15 cellular contexts compared by ENCODE assay signal in genomic region chr6:40299666-40300065, GRCh38.
DNase-seq lines count a peak whose midpoint lies in the region; TF ChIP-seq lines count a peak whose summit lies in the region.
"Had no signal": no experiment of that assay in that cellular context is flagged by ENCODE, and none has a peak within 500 bp of the region (broad histone marks: within the 10 kb centered on the region; RNA-seq: fewer than 3 reads in every experiment).

No MANE protein-coding gene starts in this region.

- DNase-seq in NCI-H1417 (lab: John Stamatoyannopoulos, UW), result peak in 2 of 3 experiments; percentile 24 to 63
- DNase-seq in NCI-H1417 treated with DMSO at 0.1 percent for 48 hours (lab: John Stamatoyannopoulos, UW), result no peak
- DNase-seq in anterior cingulate cortex (lab: John Stamatoyannopoulos, UW), result peak in 46 of 58 donors; percentile 3 to 82 (median 45)
- peak in 31 of 51 donors; percentile 2 to 65 (median 31) for DNase-seq in hypothalamus (lab: John Stamatoyannopoulos, UW)
- peak; percentile 57 for DNase-seq in renal cortical epithelial cell (ENCODE audit: low read depth)
- DNase-seq in NCI-H1105 treated with DMSO at 0.1 percent for 48 hours (lab: John Stamatoyannopoulos, UW), result no peak
- DNase-seq in GM13977 (ENCODE audit: low spot score), result no peak
- no peak for DNase-seq in NCI-H524 treated with DMSO at 0.1 percent for 48 hours (lab: John Stamatoyannopoulos, UW)
- DNase-seq: 8988T, NCI-H1694, NCI-H2107, NCI-H226, NCI-H774, Peyer's patch, SIG-M5 had no signal

- in situ Hi-C loops in GM13977 (cut with MboI; ENCODE audit: low pct_unique_long_range_greater_than_20kb, low sequenced_read_pairs, unreplicated experiment), result no loop called here

- TF ChIP-seq CTCF in GM13977 (IDR thresholded peaks at IDR 0.05; ENCODE audit: extremely low read depth, insufficient read depth, missing control alignments), result no peak

Comparison
In these comparisons a context has a peak if more than half of its experiments do, and no peak if none do; other contexts are left out.
1. DNase-seq: peak in NCI-H1417 (2 of 3), anterior cingulate cortex (46 of 58), hypothalamus (31 of 51) and renal cortical epithelial cell (single experiment); none in NCI-H1417 treated with DMSO at 0.1 percent for 48 hours (single experiment), NCI-H1105 treated with DMSO at 0.1 percent for 48 hours (single experiment), GM13977 (single experiment) and NCI-H524 treated with DMSO at 0.1 percent for 48 hours (single experiment).